Comparison of ENCODE assay signal across 8 cellular contexts in genomic region chr11:62574363-62575057, GRCh38. TPM values are rescaled to one million over a fixed set of nuclear protein-coding genes. Genes with fewer than 3 reads are reported as not detected.
DNase-seq lines count a peak whose midpoint lies in the region; ATAC-seq and TF ChIP-seq lines count a peak whose summit lies in the region.

No MANE protein-coding gene starts in this region.

- H3K27me3 ChIP-seq in body of pancreas (no peaks in the 10 kb centered on the region), layer of hippocampus (ENCODE audit: control insufficient read depth, insufficient read depth, low read length) (no peaks in the 10 kb centered on the region)

- ATAC-seq in GM21576 (IDR thresholded peaks at IDR 0.05; ENCODE audit: unreplicated experiment): peak; percentile 15
- ATAC-seq in body of pancreas: peak; percentile 13

- no peaks in the 10 kb centered on the region for H3K9me3 ChIP-seq in body of pancreas

- intact Hi-C loops in body of pancreas (cut with DNase I): no loop called here

- H3K27me3 Mint-ChIP-seq in stimulated activated naive CD8-positive, alpha-beta T cell treated with anti-CD3 and anti-CD28 coated beads, Interleukin-15, Interleukin-2, amounts not matched to agents 100 ng/mL and 50 ng/mL, for 24 hours: no peaks in the 10 kb centered on the region

- H3K27ac Mint-ChIP-seq in stimulated activated naive CD8-positive, alpha-beta T cell treated with anti-CD3 and anti-CD28 coated beads, Interleukin-15, Interleukin-2, amounts not matched to agents 100 ng/mL and 50 ng/mL, for 24 hours: peak overlapping the region; percentile 98

- peak; percentile 5 for TF ChIP-seq POLR2A in NB4 (IDR thresholded peaks at IDR 0.05; ENCODE audit: extremely low read depth, insufficient read length)
- TF ChIP-seq POLR2A in body of pancreas (IDR thresholded peaks at IDR 0.05): peak in 2 of 3 donors; percentile 6 to 21

- WGBS in body of pancreas, 2 donors: 1% methylated on average over 13 to 33 of the region's 33 CpGs

- no peak for TF ChIP-seq CTCF in NB4 (IDR thresholded peaks at IDR 0.05; ENCODE audit: low read depth, low read length)
- TF ChIP-seq CTCF in body of pancreas (IDR thresholded peaks at IDR 0.05): no peak

- peaks cover 44% of the 10 kb centered on the region for H3K4me1 ChIP-seq in body of pancreas

- peaks cover 78% of the 10 kb centered on the region for H3K36me3 Mint-ChIP-seq in stimulated activated naive CD8-positive, alpha-beta T cell treated with anti-CD3 and anti-CD28 coated beads, Interleukin-15, Interleukin-2, amounts not matched to agents 100 ng/mL and 50 ng/mL, for 24 hours (ENCODE audit: low read depth)

- H3K4me3 Mint-ChIP-seq in stimulated activated naive CD8-positive, alpha-beta T cell treated with anti-CD3 and anti-CD28 coated beads, Interleukin-15, Interleukin-2, amounts not matched to agents 100 ng/mL and 50 ng/mL, for 24 hours: peak overlapping the region; percentile 100

- DNase-seq in EL (peak; percentile 34), NB4 (ENCODE audit: low read depth) (peak; percentile 72), body of pancreas (peak; percentile 38 to 46 (median 40)), kidney glomerular epithelial cell (lab: John Stamatoyannopoulos, UW) (no peak), SK-N-DZ (ENCODE audit: low spot score) (no peak)

- H3K36me3 ChIP-seq in body of pancreas (replicated peaks in 1 of 2; ENCODE audit: insufficient read depth in 1 of 2, low read depth in 2 of 2): peaks cover 3 to 17% of the 10 kb centered on the region in 2 donors

- H3K4me1 Mint-ChIP-seq in stimulated activated naive CD8-positive, alpha-beta T cell treated with anti-CD3 and anti-CD28 coated beads, Interleukin-15, Interleukin-2, amounts not matched to agents 100 ng/mL and 50 ng/mL, for 24 hours (ENCODE audit: low read depth): peaks cover 47% of the 10 kb centered on the region

- H3K27ac ChIP-seq in body of pancreas (peak overlapping the region; percentile 81 to 92 (median 86)), layer of hippocampus (ENCODE audit: low read depth, low read length) (peak overlapping the region; percentile 100)

- H3K4me3 ChIP-seq in NB4 (ENCODE audit: low read depth, low read length): peak overlapping the region; percentile 84
- H3K4me3 ChIP-seq in body of pancreas: peak overlapping the region in 1 of 2 donors; percentile 46

- H3K9me3 Mint-ChIP-seq in stimulated activated naive CD8-positive, alpha-beta T cell treated with anti-CD3 and anti-CD28 coated beads, Interleukin-15, Interleukin-2, amounts not matched to agents 100 ng/mL and 50 ng/mL, for 24 hours: no peaks in the 10 kb centered on the region

RNA-seq across cellular contexts. Expression of gene EEF1G, which starts 0.8 kb away (rescaled TPM):
- total RNA-seq in body of pancreas: 1,000 to 10,000 TPM in 1 of 2 donors, 100 to 1,000 TPM in 1; 893 to 1,161 TPM
- polyA plus RNA-seq in SK-N-DZ (2014; cell fraction: cytosol; rRNA removed): 3,065 and 3,261 TPM in 2 replicates
- polyA plus RNA-seq in SK-N-DZ (2014; cell fraction: nucleus; rRNA removed): 1,095 and 1,442 TPM in 2 replicates

RNA-seq across cellular contexts. Expression of gene TUT1, which starts 16.8 kb away (rescaled TPM):
- total RNA-seq in body of pancreas: 10 to 100 TPM; 10.1 to 11.2 TPM
- 29.3 and 33.3 TPM in 2 replicates for polyA plus RNA-seq in SK-N-DZ (2014; cell fraction: cytosol; rRNA removed)
- polyA plus RNA-seq in SK-N-DZ (2014; cell fraction: nucleus; rRNA removed): 46.7 and 63.7 TPM in 2 replicates

RNA-seq across cellular contexts. Expression of gene MTA2, which starts 27.2 kb away (rescaled TPM):
- total RNA-seq in body of pancreas: 10 to 100 TPM; 26.2 to 29.3 TPM
- polyA plus RNA-seq in SK-N-DZ (2014; cell fraction: cytosol; rRNA removed): 105 and 108 TPM in 2 replicates
- polyA plus RNA-seq in SK-N-DZ (2014; cell fraction: nucleus; rRNA removed): 223 and 244 TPM in 2 replicates

RNA-seq across cellular contexts. Expression of gene AHNAK, which starts 27.9 kb away (rescaled TPM):
- total RNA-seq in body of pancreas: 100 to 1,000 TPM; 168 to 241 TPM
- polyA plus RNA-seq in SK-N-DZ (2014; cell fraction: cytosol; rRNA removed): 4.3 and 11.3 TPM in 2 replicates
- 7.7 and 25.1 TPM in 2 replicates for polyA plus RNA-seq in SK-N-DZ (2014; cell fraction: nucleus; rRNA removed)

RNA-seq across cellular contexts. Expression of gene EML3, which starts 38.1 kb away (rescaled TPM):
- 10 to 100 TPM; 31.4 to 69.9 TPM for total RNA-seq in body of pancreas
- 22.8 and 24.5 TPM in 2 replicates for polyA plus RNA-seq in SK-N-DZ (2014; cell fraction: cytosol; rRNA removed)
- 193 and 259 TPM in 2 replicates for polyA plus RNA-seq in SK-N-DZ (2014; cell fraction: nucleus; rRNA removed)

Comparison
In these comparisons a context has a peak if more than half of its experiments do, and no peak if none do; other contexts are left out.
1. DNase-seq: peak in EL (single experiment), NB4 (single experiment) and body of pancreas (4 of 4); none in kidney glomerular epithelial cell (single experiment) and SK-N-DZ (single experiment).